In genomic region chr7:115561341-115562110, GRCh38 we compare ENCODE assay signal across 16 cellular contexts.
DNase-seq lines count a peak whose midpoint lies in the region; ATAC-seq, FAIRE-seq and TF ChIP-seq lines count a peak whose summit lies in the region.
"Had no signal": no experiment of that assay in that cellular context is flagged by ENCODE, and none has a peak within 500 bp of the region (broad histone marks: within the 10 kb centered on the region; RNA-seq: fewer than 3 reads in every experiment).

No MANE protein-coding gene starts in this region.

- TF ChIP-seq CTCF in HFFc6 (IDR thresholded peaks at IDR 0.05) (peak; percentile 67), astrocyte of the cerebellum (IDR thresholded peaks at IDR 0.05; ENCODE audit: low read depth, low read length, missing control alignments) (peak; percentile 25), left lung (IDR thresholded peaks at IDR 0.05) (no peak)

- no peaks in the 10 kb centered on the region; the same call in 1 of the 2 replicates for H3K36me3 Mint-ChIP-seq in HFFc6 (ENCODE audit: low read depth)
- H3K36me3 Mint-ChIP-seq: activated naive CD8-positive, alpha-beta T cell treated with anti-CD3 and anti-CD28 coated beads, Interleukin-2, amount 10 ng/mL, durations not matched to agents 7 days and 5 days had no signal

- no peaks in the 10 kb centered on the region for H3K9me3 Mint-ChIP-seq in HFFc6
- H3K9me3 Mint-ChIP-seq: activated naive CD8-positive, alpha-beta T cell treated with anti-CD3 and anti-CD28 coated beads, Interleukin-2, amount 10 ng/mL, durations not matched to agents 7 days and 5 days had no signal

- in situ Hi-C loops in astrocyte of the cerebellum (cut with HindIII; ENCODE audit: low sequenced_read_pairs) = no loop called here

- H3K27ac Mint-ChIP-seq in HFFc6 = peak overlapping the region; percentile 84
- H3K27ac Mint-ChIP-seq: activated naive CD8-positive, alpha-beta T cell treated with anti-CD3 and anti-CD28 coated beads, Interleukin-2, amount 10 ng/mL, durations not matched to agents 7 days and 5 days; B cell had no signal

- no peaks in the 10 kb centered on the region for H3K36me3 ChIP-seq in left lung
- no peaks in the 10 kb centered on the region for H3K36me3 ChIP-seq in small intestine (ENCODE audit: control insufficient read depth in 2 of 2, insufficient read depth in 2 of 2, low read length in 2 of 2)
- H3K36me3 ChIP-seq: upper lobe of left lung had no signal

- DNase-seq in AG08395 (ENCODE audit: low spot score) (peak; percentile 16), HFFc6 (peak; percentile 94), astrocyte of the cerebellum (ENCODE audit: low read depth) (peak; percentile 44), left lung (no peak), T-helper 2 cell (no peak), small intestine (no peak)
- DNase-seq: activated CD4-positive, CD25-positive, alpha-beta regulatory T cell; activated CD8-positive, alpha-beta memory T cell treated with anti-CD3 and anti-CD28 coated beads, Interleukin-2, amount 50 U/mL, for 48 hours; activated naive CD8-positive, alpha-beta T cell treated with anti-CD3 and anti-CD28 coated beads, Interleukin-2, amount 10 ng/mL, durations not matched to agents 7 days and 5 days; cortex of kidney; NCI-H2227 treated with DMSO at 0.1 percent for 48 hours; stimulated activated CD4-positive, alpha-beta T cell treated with anti-CD3 and anti-CD28 coated beads, Interleukin-2, amount 100 ng/mL, for 24 hours; upper lobe of left lung had no signal

- H3K27me3 ChIP-seq in left lung (no peaks in the 10 kb centered on the region), small intestine (ENCODE audit: control insufficient read depth in 2 of 2, insufficient read depth in 2 of 2, low read length in 2 of 2) (no peaks in the 10 kb centered on the region)
- H3K27me3 ChIP-seq: upper lobe of left lung had no signal

- H3K4me1 Mint-ChIP-seq in HFFc6 (ENCODE audit: low read depth) = peaks cover 56% of the 10 kb centered on the region
- H3K4me1 Mint-ChIP-seq: activated naive CD8-positive, alpha-beta T cell treated with anti-CD3 and anti-CD28 coated beads, Interleukin-2, amount 10 ng/mL, durations not matched to agents 7 days and 5 days; B cell had no signal

- H3K9me3 ChIP-seq in left lung (no peaks in the 10 kb centered on the region), small intestine (ENCODE audit: control insufficient read depth, low read depth) (no peaks in the 10 kb centered on the region)
- H3K9me3 ChIP-seq: upper lobe of left lung had no signal

- H3K4me1 ChIP-seq in left lung (no peaks in the 10 kb centered on the region), small intestine (ENCODE audit: control insufficient read depth in 2 of 2, insufficient read depth in 1 of 2, low read depth in 1 of 2, low read length in 1 of 2) (no peaks in the 10 kb centered on the region)
- H3K4me1 ChIP-seq: upper lobe of left lung had no signal

- H3K27me3 Mint-ChIP-seq in HFFc6 (ENCODE audit: insufficient read depth) = no peaks in the 10 kb centered on the region; the same call in 1 of the 2 replicates
- H3K27me3 Mint-ChIP-seq: activated naive CD8-positive, alpha-beta T cell treated with anti-CD3 and anti-CD28 coated beads, Interleukin-2, amount 10 ng/mL, durations not matched to agents 7 days and 5 days; B cell had no signal

- FAIRE-seq in small intestine (lab: Jason Lieb, UNC) = no peak

- ATAC-seq in left lung (peak; percentile 58), HG03175 (IDR thresholded peaks at IDR 0.05; ENCODE audit: unreplicated experiment) (no peak), HG02852 (IDR thresholded peaks at IDR 0.05; ENCODE audit: unreplicated experiment) (no peak)

- H3K4me3 ChIP-seq in astrocyte of the cerebellum (ENCODE audit: low read depth, low read length) (no peak overlapping the region), left lung (no peak overlapping the region), small intestine (ENCODE audit: low read depth in 1 of 2, low read length in 2 of 2) (no peak overlapping the region)
- H3K4me3 ChIP-seq: upper lobe of left lung had no signal

- H3K27ac ChIP-seq in left lung = no peak overlapping the region
- H3K27ac ChIP-seq in small intestine (ENCODE audit: low read depth in 1 of 2, low read length in 1 of 2) = no peak overlapping the region
- H3K27ac ChIP-seq: upper lobe of left lung had no signal

- intact Hi-C loops in left lung (cut with DNase I) = no loop called here

- 78 to 83% (median 79%) methylated on average over 9 of the region's 9 CpGs for WGBS in small intestine, 3 donors

- peak overlapping the region; percentile 53 for H3K4me3 Mint-ChIP-seq in HFFc6
- H3K4me3 Mint-ChIP-seq: activated naive CD8-positive, alpha-beta T cell treated with anti-CD3 and anti-CD28 coated beads, Interleukin-2, amount 10 ng/mL, durations not matched to agents 7 days and 5 days; B cell had no signal

Comparison
In these comparisons a context has a peak if more than half of its experiments do, and no peak if none do; other contexts are left out.
1. DNase-seq: peak in AG08395 (single experiment), HFFc6 (single experiment) and astrocyte of the cerebellum (single experiment); none in left lung (0 of 2), T-helper 2 cell (0 of 5) and small intestine (single experiment).
2. CTCF ChIP-seq: peak in HFFc6 (single experiment) and astrocyte of the cerebellum (single experiment); none in left lung (0 of 2).